In the genomic region with DNA sequence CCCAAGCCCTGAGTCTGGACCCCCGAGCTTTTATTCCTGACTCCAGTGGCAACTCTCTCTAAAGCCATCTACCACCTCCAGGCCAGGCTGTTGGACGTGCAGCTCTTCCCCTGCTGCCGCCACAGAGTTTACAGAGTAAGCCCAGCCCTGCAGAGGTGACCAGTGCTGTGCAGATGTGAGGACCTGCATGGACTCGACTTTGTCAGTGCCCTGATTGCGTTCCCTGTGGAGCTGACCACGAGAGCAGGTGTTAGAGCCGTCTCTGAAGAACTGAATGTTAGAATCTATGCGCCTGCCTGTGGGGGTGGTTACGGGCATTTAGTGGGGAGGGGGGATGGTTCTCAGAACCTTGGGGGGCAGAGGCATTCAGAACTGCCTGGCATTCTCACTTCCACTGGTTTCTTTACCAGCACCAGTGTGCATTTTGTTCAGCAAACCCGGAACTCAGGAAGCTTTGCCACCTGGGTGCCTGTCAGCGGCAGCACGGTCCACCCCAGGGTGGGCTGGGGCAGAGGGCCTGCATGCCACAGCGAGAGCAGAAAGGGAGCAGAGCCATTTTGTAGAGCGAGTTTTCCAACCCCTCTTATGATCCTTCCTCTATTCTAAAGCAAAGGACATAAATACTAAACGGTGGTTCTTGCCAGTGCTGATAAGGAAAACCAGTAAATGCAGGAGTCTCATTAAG, we compare ENCODE assay signal across 24 cellular contexts.
DNase-seq lines count a peak whose midpoint lies in the region; ATAC-seq and TF ChIP-seq lines count a peak whose summit lies in the region.
"Had no signal": no experiment of that assay in that cellular context is flagged by ENCODE, and none has a peak within 500 bp of the region (broad histone marks: within the 10 kb centered on the region; RNA-seq: fewer than 3 reads in every experiment).

No MANE protein-coding gene starts in this region.

- no peak for TF ChIP-seq CTCF in C4-2B (conservative IDR thresholded peaks at IDR 0.05)
- TF ChIP-seq CTCF in ascending aorta (IDR thresholded peaks at IDR 0.05) = no peak
- no peak for TF ChIP-seq CTCF in stomach (IDR thresholded peaks at IDR 0.05)

- H3K36me3 ChIP-seq in ascending aorta (no peaks in the 10 kb centered on the region), stomach (no peaks in the 10 kb centered on the region)

- TF ChIP-seq EP300 in stomach (IDR thresholded peaks at IDR 0.05) = no peak

- WGBS in stomach, 5 donors = 72 to 80% (median 77%) methylated on average over 15 of the region's 15 CpGs

- DNase-seq in ascending aorta (ENCODE audit: low spot score in 2 of 2) (no peak), myocyte (ENCODE audit: low read depth) (peak; percentile 46), stomach (no peak), activated gamma-delta T cell treated with Interleukin-2 at 50 U/mL for 16 hours (no peak), putamen (ENCODE audit: low spot score) (no peak), cerebellar nuclear complex (lab: John Stamatoyannopoulos, UW) (no peak)
- DNase-seq: ACHN; activated CD4-positive, alpha-beta T cell treated with anti-CD3 and anti-CD28 coated beads, Interleukin-2, amount 10 ng/mL, durations not matched to agents 24 days and 14 days; activated naive CD4-positive, alpha-beta T cell treated with anti-CD3 and anti-CD28 coated beads, Interleukin-2, amount 10 ng/mL, durations not matched to agents 7 days and 5 days; activated T-cell treated with anti-CD3 and anti-CD28 coated beads, Interleukin-2, amount 50 U/mL, for 48 hours; caudate nucleus; COR-L47; dermis blood vessel endothelial cell; DND-41; glutamatergic neuron; H9; kidney; mammary epithelial cell; NCI-H187; NCI-H526 had no signal

- H3K9me3 ChIP-seq in ascending aorta = no peaks in the 10 kb centered on the region
- H3K9me3 ChIP-seq in stomach = no peaks in the 10 kb centered on the region

- no peak for ATAC-seq in HG03469 (IDR thresholded peaks at IDR 0.05; ENCODE audit: unreplicated experiment)
- ATAC-seq: GM12878 had no signal

- H3K4me3 ChIP-seq in ascending aorta (no peak overlapping the region), stomach (no peak overlapping the region)
- H3K4me3 ChIP-seq: GM12878 had no signal

- H3K4me1 ChIP-seq in ascending aorta (peaks cover 13 to 38% of the 10 kb centered on the region in 2 donors), stomach (peaks cover 0 to 46% (median 31%) of the 10 kb centered on the region in 4 donors)

- no peaks in the 10 kb centered on the region for H3K27me3 ChIP-seq in ascending aorta
- H3K27me3 ChIP-seq in stomach = no peaks in the 10 kb centered on the region

- H3K27ac ChIP-seq in C4-2B (peak overlapping the region; percentile 61), ascending aorta (peak overlapping the region; percentile 83 to 94), stomach (peak overlapping the region in 3 of 5 donors; percentile 81 to 88 (median 82))
- H3K27ac ChIP-seq: RWPE1 had no signal

- intact Hi-C loops in ascending aorta (cut with DNase I) (loop anchor here (5.0 to 10.0 kb wide), 2 partner anchors 94 to 388 kb away; no protein-coding TSS in a partner anchor), stomach (cut with DNase I; ENCODE audit: low total_unique reads) (no loop called here)

- no peak for TF ChIP-seq POLR2A in stomach (IDR thresholded peaks at IDR 0.05)
